In the genomic region with DNA sequence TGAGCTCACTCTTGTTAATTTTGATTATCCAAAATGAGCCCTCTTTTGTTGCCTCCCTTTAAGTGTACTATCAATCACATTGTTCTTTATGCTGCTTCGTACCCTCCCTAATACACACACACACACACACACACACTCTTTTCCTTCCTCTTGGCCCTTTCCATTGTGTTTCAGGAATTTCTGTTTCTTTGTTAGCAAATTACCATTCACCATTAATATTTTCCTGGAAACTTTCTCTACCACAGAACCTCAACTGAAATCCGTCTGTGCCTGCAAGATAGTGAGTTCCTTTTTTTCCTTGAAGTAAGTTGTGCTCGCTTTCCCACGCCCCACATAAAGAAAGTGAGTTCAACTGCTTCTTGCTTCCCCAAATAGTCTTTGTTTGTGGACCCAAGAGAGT, we compare ENCODE assay signal across 16 cellular contexts.
"Had no signal": no experiment of that assay in that cellular context is flagged by ENCODE, and none has a peak within 500 bp of the region (broad histone marks: within the 10 kb centered on the region; RNA-seq: fewer than 3 reads in every experiment).

No MANE protein-coding gene starts in this region.

- DNase-seq: activated CD4-positive, alpha-beta T cell treated with anti-CD3 and anti-CD28 coated beads for 36 hours; activated CD4-positive, alpha-beta T cell treated with anti-CD3 and anti-CD28 coated beads, Interleukin-2, amount 50 U/mL, for 48 hours; activated gamma-delta T cell; adrenal gland; effector memory CD8-positive, alpha-beta T cell; foreskin fibroblast; hippocampal formation; left cardiac atrium; lower lobe of right lung; stimulated activated naive B cell treated with anti-CD40 and anti-IgM and Interleukin-4, amounts not matched to agents 10 μg/mL and 1 μg/mL and 100 μg/mL, for 72 hours; T-cell; upper lobe of right lung had no signal

- H3K27ac ChIP-seq: adrenal gland, breast epithelium, epithelial cell of prostate, lower lobe of right lung, upper lobe of right lung had no signal

- H3K4me3 ChIP-seq: adrenal gland, breast epithelium, lower lobe of right lung, upper lobe of right lung had no signal

- H3K27me3 ChIP-seq: adrenal gland, breast epithelium, upper lobe of right lung had no signal

- H3K36me3 ChIP-seq: adrenal gland, breast epithelium, lower lobe of right lung, upper lobe of right lung had no signal

- FAIRE-seq: astrocyte, islet of Langerhans had no signal

- H3K9me3 ChIP-seq: adrenal gland, breast epithelium, lower lobe of right lung, upper lobe of right lung had no signal

- H3K4me1 ChIP-seq: adrenal gland, breast epithelium, lower lobe of right lung, upper lobe of right lung had no signal
